ENCODE assay signal across 8 cellular contexts in the genomic region with DNA sequence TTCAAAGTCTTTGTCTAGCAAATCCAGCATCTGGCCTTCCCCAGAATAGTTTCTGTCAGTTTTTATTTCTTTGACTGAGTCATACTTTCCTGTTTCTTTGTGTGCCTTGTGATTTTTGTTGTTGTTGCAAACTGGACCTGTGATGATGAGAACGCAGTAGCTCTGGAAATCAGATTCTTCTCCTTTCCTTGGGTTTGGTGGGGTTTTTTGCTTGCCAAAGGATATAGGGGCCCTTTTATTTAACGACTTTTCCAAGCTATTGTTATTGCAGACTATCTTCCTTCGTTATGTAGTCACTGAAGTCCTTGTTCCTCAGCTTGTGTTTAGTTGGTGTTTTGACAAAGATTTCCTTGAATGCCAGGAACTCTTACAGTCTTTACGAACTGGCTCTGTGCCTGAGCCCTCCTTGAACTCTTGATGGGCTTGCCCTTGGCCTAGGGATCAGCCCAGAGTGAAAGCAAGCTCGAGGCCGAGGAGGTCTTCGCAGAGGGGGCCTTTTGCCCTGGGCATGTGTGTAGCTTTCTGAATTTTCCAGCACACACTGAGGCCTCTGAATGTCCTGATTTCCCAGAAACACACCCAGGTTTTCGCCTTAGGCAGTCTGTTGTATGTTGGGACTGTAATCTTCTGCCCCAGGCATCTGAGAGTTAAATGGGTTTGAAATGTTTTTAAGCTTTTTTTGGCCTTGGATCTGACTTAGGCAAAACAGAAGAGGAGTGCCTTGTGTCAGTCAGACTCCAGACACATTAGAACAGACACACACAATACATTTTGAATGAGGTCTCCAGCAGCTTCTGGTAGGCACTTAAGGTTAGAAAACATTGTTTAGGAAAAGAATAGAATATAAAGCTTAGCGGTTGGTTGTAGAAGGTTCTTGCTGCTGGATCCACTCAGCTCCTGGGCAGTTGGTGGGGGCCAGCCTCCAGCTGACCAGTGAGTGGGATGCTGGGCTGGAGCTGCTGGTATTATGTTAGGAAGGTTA. TPM values are rescaled to one million over a fixed set of nuclear protein-coding genes. Genes with fewer than 3 reads are reported as not detected.
DNase-seq lines count a peak whose midpoint lies in the region; ATAC-seq and TF ChIP-seq lines count a peak whose summit lies in the region.

No MANE protein-coding gene starts in this region.

- peaks cover 53% of the 10 kb centered on the region for H3K4me1 Mint-ChIP-seq in Calu3 (ENCODE audit: low read depth, unreplicated experiment)

- intact Hi-C loops in Calu3 (cut with micrococcal nuclease; ENCODE audit: unreplicated experiment), result no loop called here

- H3K27ac Mint-ChIP-seq in Calu3 (ENCODE audit: unreplicated experiment), result peak overlapping the region; percentile 71

- TF ChIP-seq CTCF in Calu3 (IDR thresholded peaks at IDR 0.05; ENCODE audit: unreplicated experiment) (no peak), fibroblast of lung (conservative IDR thresholded peaks at IDR 0.05 in 1 of 2, IDR thresholded peaks at IDR 0.05 in 1 of 2; ENCODE audit: low read depth in 1 of 2, low read length in 2 of 2) (no peak), parathyroid adenoma (IDR thresholded peaks at IDR 0.05) (no peak), GM20000 (IDR thresholded peaks at IDR 0.05; ENCODE audit: extremely low read depth, missing control alignments) (no peak), GM13977 (IDR thresholded peaks at IDR 0.05; ENCODE audit: extremely low read depth, insufficient read depth, missing control alignments) (no peak)

- CTCF ChIA-PET in Calu3 (lab: Charles Lee), result interaction anchor here (0.8 to 1.3 kb wide), 7 partner anchors 12 to 203 kb away, joined by 3 to 9 read pairs (median 4); partner anchors contain the start of gene SECTM1

- peak overlapping the region; percentile 84 for H3K4me2 ChIP-seq in fibroblast of lung (ENCODE audit: extremely low read depth, insufficient read depth, low read length)
- H3K4me2 ChIP-seq in parathyroid adenoma (ENCODE audit: low read length), result no peak overlapping the region

- H3K9ac ChIP-seq in SK-N-MC (ENCODE audit: insufficient read length) (peak overlapping the region; percentile 64), fibroblast of lung (ENCODE audit: insufficient read depth, low read length) (peak overlapping the region; percentile 47), parathyroid adenoma (no peak overlapping the region)

- H3K4me3 ChIP-seq in SK-N-MC (peak overlapping the region; percentile 35), fibroblast of lung (replicated peaks in 1 of 4; ENCODE audit: control extremely low read depth in 1 of 4, insufficient read depth in 1 of 4, low read depth in 3 of 4, low read length in 4 of 4) (peak overlapping the region in 3 of 4 experiments; percentile 17 to 34 (median 29)), parathyroid adenoma (ENCODE audit: low read depth, low read length) (no peak overlapping the region)

- H3K36me3 ChIP-seq in SK-N-MC (ENCODE audit: insufficient read depth, low read length), result no peaks in the 10 kb centered on the region; the same call in 1 of the 2 replicates
- H3K36me3 ChIP-seq in fibroblast of lung (ENCODE audit: control insufficient read depth, insufficient read depth, low read length), result no peaks in the 10 kb centered on the region
- no peaks in the 10 kb centered on the region for H3K36me3 ChIP-seq in parathyroid adenoma (ENCODE audit: control insufficient read depth, insufficient read depth, low read length)

- peak overlapping the region; percentile 43 for H3K4me3 Mint-ChIP-seq in Calu3 (ENCODE audit: low read depth, unreplicated experiment)

- H2AFZ ChIP-seq in fibroblast of lung (ENCODE audit: low read length) (no peak overlapping the region), parathyroid adenoma (no peak overlapping the region)

- no peak for TF ChIP-seq POLR2A in erythroblast (IDR thresholded peaks at IDR 0.05; ENCODE audit: low read length)

- no TSS peak for BruUV-seq in Calu3 (replicated peaks; lab: Mats Ljungman, UMichigan)

- no peaks in the 10 kb centered on the region for H3K9me3 ChIP-seq in SK-N-MC (ENCODE audit: low read depth, low read length)
- no peaks in the 10 kb centered on the region for H3K9me3 ChIP-seq in fibroblast of lung (ENCODE audit: control insufficient read depth, insufficient read depth, low read depth, low read length)
- no peaks in the 10 kb centered on the region for H3K9me3 ChIP-seq in parathyroid adenoma (ENCODE audit: control insufficient read depth, low read length)

- H3K27me3 Mint-ChIP-seq in Calu3 (ENCODE audit: unreplicated experiment), result no peaks in the 10 kb centered on the region

- DNase-seq in Calu3 (no peak), SK-N-MC (ENCODE audit: low read depth, low spot score) (no peak), fibroblast of lung (ENCODE audit: low read depth in 2 of 2) (peak; percentile 82 to 86), erythroblast (lab: John Stamatoyannopoulos, UW) (no peak), GM20000 (ENCODE audit: low spot score) (no peak), GM13977 (ENCODE audit: low spot score) (no peak)

- ATAC-seq in GM21367 (IDR thresholded peaks at IDR 0.05; ENCODE audit: unreplicated experiment), result no peak

- H4K20me1 ChIP-seq in fibroblast of lung (ENCODE audit: control insufficient read depth, extremely low read depth, insufficient read depth, low read length), result no peaks in the 10 kb centered on the region

- H3K27me3 ChIP-seq in fibroblast of lung (ENCODE audit: control insufficient read depth, insufficient read depth, low read length), result no peaks in the 10 kb centered on the region
- H3K27me3 ChIP-seq in parathyroid adenoma (ENCODE audit: control insufficient read depth, insufficient read depth, low read length), result no peaks in the 10 kb centered on the region

- H3K27ac ChIP-seq in SK-N-MC, result peak overlapping the region; percentile 90
- H3K27ac ChIP-seq in fibroblast of lung (ENCODE audit: insufficient read depth, low read length), result peak overlapping the region; percentile 86
- peak overlapping the region; percentile 69 for H3K27ac ChIP-seq in parathyroid adenoma

- H3K4me1 ChIP-seq in fibroblast of lung (ENCODE audit: control insufficient read depth, extremely low read depth, insufficient read depth, low read length), result peaks cover 13% of the 10 kb centered on the region
- H3K4me1 ChIP-seq in parathyroid adenoma, result peaks cover 17% of the 10 kb centered on the region

- no peaks in the 10 kb centered on the region for H3K9me3 Mint-ChIP-seq in Calu3 (ENCODE audit: low read depth, unreplicated experiment)

- H3K79me2 ChIP-seq in fibroblast of lung (ENCODE audit: control insufficient read depth, insufficient read depth, low read length), result peaks cover 86% of the 10 kb centered on the region
- peaks cover 74% of the 10 kb centered on the region for H3K79me2 ChIP-seq in parathyroid adenoma

- in situ Hi-C loops in GM13977 (cut with MboI; ENCODE audit: low pct_unique_long_range_greater_than_20kb, low sequenced_read_pairs, unreplicated experiment), result no loop called here

- H3K36me3 Mint-ChIP-seq in Calu3 (ENCODE audit: insufficient read depth, unreplicated experiment), result peaks cover 18% of the 10 kb centered on the region

RNA-seq across cellular contexts. Expression of gene FOXK2, which starts 17.0 kb away (rescaled TPM):
- total RNA-seq in Calu3 (2022) (96.2 TPM in 2 replicates), fibroblast of lung (25.4 and 33.2 TPM in 2 replicates)
- 23.5 and 24.2 TPM in 2 replicates for polyA plus RNA-seq in fibroblast of lung
- polyA plus RNA-seq in fibroblast of lung (2012), result 25.9 and 30.7 TPM in 2 replicates
- polyA minus RNA-seq in fibroblast of lung (ENCODE audit: low replicate concordance), result 31.8 and 33.6 TPM in 2 replicates

Comparison
In these comparisons a context has a peak if more than half of its experiments do, and no peak if none do; other contexts are left out.
1. DNase-seq: peak in fibroblast of lung (2 of 2); none in Calu3 (single experiment), SK-N-MC (single experiment), erythroblast (0 of 2), GM20000 (single experiment) and GM13977 (single experiment).
2. Peak in every context shown above with its lines, with median percentiles within 50 percentile points of each other: H3K27ac ChIP-seq.